Comparison of ENCODE assay signal across 17 cellular contexts in genomic region chr11:82936261-82936660, GRCh38. TPM values are rescaled to one million over a fixed set of nuclear protein-coding genes. Genes with fewer than 3 reads are reported as not detected.
DNase-seq lines count a peak whose midpoint lies in the region; ATAC-seq, FAIRE-seq and TF ChIP-seq lines count a peak whose summit lies in the region.
"Had no signal": no experiment of that assay in that cellular context is flagged by ENCODE, and none has a peak within 500 bp of the region (broad histone marks: within the 10 kb centered on the region; RNA-seq: fewer than 3 reads in every experiment).

No MANE protein-coding gene starts in this region.

- no peak for ATAC-seq in GM21529 (IDR thresholded peaks at IDR 0.05; ENCODE audit: unreplicated experiment)
- no peak for ATAC-seq in GM18519 (IDR thresholded peaks at IDR 0.05; ENCODE audit: low FRiP score, unreplicated experiment)
- ATAC-seq: Panc1 had no signal

- H3K27me3 Mint-ChIP-seq in mesothelial cell of epicardium (ENCODE audit: low read depth) (no peaks in the 10 kb centered on the region), CD14-positive monocyte (ENCODE audit: low read depth in 3 of 3) (no peaks in the 10 kb centered on the region)

- H3K4me3 Mint-ChIP-seq in mesothelial cell of epicardium (no peak overlapping the region), CD14-positive monocyte (no peak overlapping the region)

- H3K36me3 ChIP-seq in bronchial epithelial cell (ENCODE audit: control insufficient read depth, insufficient read depth, low read length) = no peaks in the 10 kb centered on the region

- intact Hi-C loops in CD14-positive monocyte (cut with micrococcal nuclease) = no loop called here

- peaks cover 12% of the 10 kb centered on the region for H3K4me1 Mint-ChIP-seq in mesothelial cell of epicardium
- no peaks in the 10 kb centered on the region for H3K4me1 Mint-ChIP-seq in CD14-positive monocyte

- H3K27ac Mint-ChIP-seq in mesothelial cell of epicardium (peak overlapping the region; percentile 30), CD14-positive monocyte (peak overlapping the region in 1 of 7 donors; percentile 6)

- H3K9me3 Mint-ChIP-seq in mesothelial cell of epicardium (peaks cover 10% of the 10 kb centered on the region), CD14-positive monocyte (peaks cover 0 to 16% (median 0%) of the 10 kb centered on the region in 7 donors)

- no peaks in the 10 kb centered on the region for H3K27me3 ChIP-seq in bronchial epithelial cell (ENCODE audit: control insufficient read depth, insufficient read depth, low read length)

- DNase-seq in NCI-H226 (peak; percentile 2), bronchial epithelial cell (ENCODE audit: low read depth) (peak; percentile 91), fibroblast of gingiva (ENCODE audit: low read depth) (peak; percentile 8), mesothelial cell of epicardium (ENCODE audit: low spot score in 2 of 2, unreplicated experiment in 2 of 2) (no peak), UCSD-AML1 (lab: John Stamatoyannopoulos, UW; ENCODE audit: unreplicated experiment) (no peak), CD14-positive monocyte (ENCODE audit: low spot score) (no peak)
- DNase-seq: C1 segment of cervical spinal cord, KG1, NCI-H1048, NCI-H146, NCI-H2081 treated with DMSO at 0.1 percent for 48 hours, NCI-H524 had no signal

- TF ChIP-seq CTCF in bronchial epithelial cell (IDR thresholded peaks at IDR 0.05; ENCODE audit: insufficient read depth, low read length, severe bottlenecking) = no peak
- no peak for TF ChIP-seq CTCF in mesothelial cell of epicardium (IDR thresholded peaks at IDR 0.05; ENCODE audit: unreplicated experiment)
- no peak for TF ChIP-seq CTCF in CD14-positive monocyte (IDR thresholded peaks at IDR 0.05)

- no peak overlapping the region for H3K4me3 ChIP-seq in bronchial epithelial cell (ENCODE audit: low read depth, low read length)

- H3K36me3 Mint-ChIP-seq in mesothelial cell of epicardium (no peaks in the 10 kb centered on the region), CD14-positive monocyte (peaks cover 48 to 49% of the 10 kb centered on the region in 2 donors)

- no peak for FAIRE-seq in bronchial epithelial cell (lab: Jason Lieb, UNC)
- FAIRE-seq: A204.1, GM12892 had no signal

RNA-seq across cellular contexts. Expression of gene DDIAS, which starts 34.7 kb away (rescaled TPM):
- under 0.01 and 0.26 TPM in 2 replicates for total RNA-seq in bronchial epithelial cell
- 4.0 to 5.8 TPM (median 5.6 TPM) in 3 replicates for total RNA-seq in mesothelial cell of epicardium
- polyA plus RNA-seq in CD14-positive monocyte = 10 to 100 TPM; 13.5 to 14.1 TPM

RNA-seq across cellular contexts. Expression of gene PRCP, which starts 36.0 kb away (rescaled TPM):
- 10.0 and 25.9 TPM in 2 replicates for total RNA-seq in bronchial epithelial cell
- total RNA-seq in mesothelial cell of epicardium = 66.6 to 68.3 TPM (median 67.4 TPM) in 3 replicates
- 100 to 1,000 TPM; 186 to 228 TPM for polyA plus RNA-seq in CD14-positive monocyte

Comparison
In these comparisons a context has a peak if more than half of its experiments do, and no peak if none do; other contexts are left out.
1. DNase-seq: peak in NCI-H226 (single experiment), bronchial epithelial cell (single experiment) and fibroblast of gingiva (single experiment); none in mesothelial cell of epicardium (0 of 2), UCSD-AML1 (single experiment) and CD14-positive monocyte (single experiment).